ENCODE assay signal across 13 cellular contexts in genomic region chr6:33926451-33926850, GRCh38.
DNase-seq lines count a peak whose midpoint lies in the region; ATAC-seq, FAIRE-seq and TF ChIP-seq lines count a peak whose summit lies in the region.
"Had no signal": no experiment of that assay in that cellular context is flagged by ENCODE, and none has a peak within 500 bp of the region (broad histone marks: within the 10 kb centered on the region; RNA-seq: fewer than 3 reads in every experiment).

No MANE protein-coding gene starts in this region.

- POLR2A ChIA-PET in activated CD4-positive, alpha-beta T cell treated with anti-CD3 and anti-CD28 coated beads for 36 hours (lab: Charles Lee): interaction anchor here (1.0 kb wide), 1 partner anchor 12 kb away, joined by 3 read pairs; no protein-coding TSS in a partner anchor

- no peak overlapping the region for H3K27ac Mint-ChIP-seq in activated CD4-positive, alpha-beta T cell treated with anti-CD3 and anti-CD28 coated beads for 36 hours
- H3K27ac Mint-ChIP-seq in astrocyte (ENCODE audit: unreplicated experiment): no peak overlapping the region

- no peak for FAIRE-seq in astrocyte (lab: Jason Lieb, UNC)

- TF ChIP-seq POLR2A in body of pancreas (IDR thresholded peaks at IDR 0.05): no peak

- no peak overlapping the region for H3K9ac ChIP-seq in astrocyte (ENCODE audit: low read length)

- H3K4me3 Mint-ChIP-seq in activated CD4-positive, alpha-beta T cell treated with anti-CD3 and anti-CD28 coated beads for 36 hours: no peak overlapping the region
- H3K4me3 Mint-ChIP-seq in astrocyte (ENCODE audit: unreplicated experiment): no peak overlapping the region

- no peaks in the 10 kb centered on the region for H3K36me3 Mint-ChIP-seq in activated CD4-positive, alpha-beta T cell treated with anti-CD3 and anti-CD28 coated beads for 36 hours (ENCODE audit: low read depth)
- H3K36me3 Mint-ChIP-seq in astrocyte (ENCODE audit: low read depth, unreplicated experiment): peaks cover 3% of the 10 kb centered on the region

- peaks cover 8% of the 10 kb centered on the region for H3K4me1 Mint-ChIP-seq in activated CD4-positive, alpha-beta T cell treated with anti-CD3 and anti-CD28 coated beads for 36 hours
- H3K4me1 Mint-ChIP-seq in astrocyte (ENCODE audit: low read depth, unreplicated experiment): peaks cover 6% of the 10 kb centered on the region

- H3K4me1 ChIP-seq in astrocyte (ENCODE audit: insufficient read depth, low read length) (no peaks in the 10 kb centered on the region), body of pancreas (peaks cover 8% of the 10 kb centered on the region)
- H3K4me1 ChIP-seq: esophagus muscularis mucosa, upper lobe of right lung had no signal

- no peak for DNase-seq in activated CD4-positive, alpha-beta T cell treated with anti-CD3 and anti-CD28 coated beads for 36 hours
- DNase-seq in activated CD4-positive, alpha-beta T cell treated with anti-CD3 and anti-CD28 coated beads, Interleukin-2, amount 50 U/mL, for 1 hour: no peak
- DNase-seq in NCI-H1694 treated with DMSO at 0.1 percent for 48 hours (lab: John Stamatoyannopoulos, UW) (peak; percentile 58), astrocyte (ENCODE audit: low read depth) (peak; percentile 3), retina (peak; percentile 45), body of pancreas (no peak), DMS153 (lab: John Stamatoyannopoulos, UW) (no peak)
- no peak for DNase-seq in activated naive CD4-positive, alpha-beta T cell (lab: John Stamatoyannopoulos, UW)
- DNase-seq: activated CD8-positive, alpha-beta memory T cell treated with anti-CD3 and anti-CD28 coated beads for 24 hours; left cardiac atrium; SHP77 treated with DMSO at 0.1 percent for 48 hours; upper lobe of right lung had no signal

- H3K4me3 ChIP-seq in astrocyte (ENCODE audit: insufficient read depth, low read depth, low read length) (no peak overlapping the region), body of pancreas (no peak overlapping the region)
- H3K4me3 ChIP-seq: esophagus muscularis mucosa, upper lobe of right lung had no signal

- intact Hi-C loops in activated CD4-positive, alpha-beta T cell treated with anti-CD3 and anti-CD28 coated beads for 36 hours (cut with DNase I, micrococcal nuclease): no loop called here
- intact Hi-C loops in body of pancreas (cut with DNase I): no loop called here

- WGBS in body of pancreas, 2 donors: 82 to 88% methylated on average over 4 of the region's 4 CpGs

- H3K27me3 ChIP-seq in astrocyte (ENCODE audit: insufficient read depth, low read length): no peaks in the 10 kb centered on the region
- no peaks in the 10 kb centered on the region for H3K27me3 ChIP-seq in body of pancreas
- H3K27me3 ChIP-seq: upper lobe of right lung had no signal

- no peak overlapping the region for H2AFZ ChIP-seq in astrocyte (ENCODE audit: low read depth, low read length)

- H3K9me3 Mint-ChIP-seq in activated CD4-positive, alpha-beta T cell treated with anti-CD3 and anti-CD28 coated beads for 36 hours (ENCODE audit: low read depth): no peaks in the 10 kb centered on the region
- peaks cover 8% of the 10 kb centered on the region for H3K9me3 Mint-ChIP-seq in astrocyte (ENCODE audit: unreplicated experiment)

- no peaks in the 10 kb centered on the region for H3K79me2 ChIP-seq in astrocyte (ENCODE audit: insufficient read depth, low read length)

- no peak for TF ChIP-seq CTCF in astrocyte (IDR thresholded peaks at IDR 0.05; ENCODE audit: insufficient read depth, low read depth, low read length)
- TF ChIP-seq CTCF in body of pancreas (IDR thresholded peaks at IDR 0.05): no peak

- H3K9me3 ChIP-seq in astrocyte (ENCODE audit: insufficient read depth, low read depth, low read length): no peaks in the 10 kb centered on the region
- H3K9me3 ChIP-seq in body of pancreas: no peaks in the 10 kb centered on the region
- H3K9me3 ChIP-seq: esophagus muscularis mucosa, upper lobe of right lung had no signal

- peaks cover 2% of the 10 kb centered on the region for H3K27me3 Mint-ChIP-seq in activated CD4-positive, alpha-beta T cell treated with anti-CD3 and anti-CD28 coated beads for 36 hours
- peaks cover 21% of the 10 kb centered on the region for H3K27me3 Mint-ChIP-seq in astrocyte (ENCODE audit: low read depth, unreplicated experiment)

- CTCF ChIA-PET in activated CD4-positive, alpha-beta T cell treated with anti-CD3 and anti-CD28 coated beads for 36 hours (lab: Charles Lee): interaction anchor here (0.7 to 1.5 kb wide), 2 partner anchors 31 to 73 kb away, joined by 3 to 4 read pairs; no protein-coding TSS in a partner anchor

- no peaks in the 10 kb centered on the region for H4K20me1 ChIP-seq in astrocyte (ENCODE audit: insufficient read depth, low read length)

- peak; percentile 36 for ATAC-seq in activated CD4-positive, alpha-beta T cell treated with anti-CD3 and anti-CD28 coated beads for 36 hours
- ATAC-seq in body of pancreas: no peak
- ATAC-seq: left cardiac atrium, upper lobe of right lung had no signal

- H3K36me3 ChIP-seq in astrocyte (ENCODE audit: insufficient read depth, low read length): no peaks in the 10 kb centered on the region
- H3K36me3 ChIP-seq in body of pancreas (replicated peaks in 1 of 2; ENCODE audit: insufficient read depth in 1 of 2, low read depth in 2 of 2): no peaks in the 10 kb centered on the region
- H3K36me3 ChIP-seq: esophagus muscularis mucosa, upper lobe of right lung had no signal

- H3K27ac ChIP-seq in astrocyte (ENCODE audit: low read depth, low read length) (no peak overlapping the region), body of pancreas (no peak overlapping the region)
- H3K27ac ChIP-seq: esophagus muscularis mucosa, upper lobe of right lung had no signal

- H3K4me2 ChIP-seq in astrocyte (ENCODE audit: low read length): no peak overlapping the region

Comparison
In these comparisons a context has a peak if more than half of its experiments do, and no peak if none do; other contexts are left out.
1. DNase-seq: peak in NCI-H1694 treated with DMSO at 0.1 percent for 48 hours (single experiment), astrocyte (single experiment) and retina (single experiment); none in activated CD4-positive, alpha-beta T cell treated with anti-CD3 and anti-CD28 coated beads for 36 hours (single experiment), activated CD4-positive, alpha-beta T cell treated with anti-CD3 and anti-CD28 coated beads, Interleukin-2, amount 50 U/mL, for 1 hour (single experiment), body of pancreas (0 of 4), DMS153 (single experiment) and activated naive CD4-positive, alpha-beta T cell (0 of 4).